16 cellular contexts compared by ENCODE assay signal in genomic region chr2:3870222-3870621, GRCh38.
"Had no signal": no experiment of that assay in that cellular context is flagged by ENCODE, and none has a peak within 500 bp of the region (broad histone marks: within the 10 kb centered on the region; RNA-seq: fewer than 3 reads in every experiment).

No MANE protein-coding gene starts in this region.

- DNase-seq: dermis blood vessel endothelial cell; esophagus squamous epithelium; foreskin fibroblast; immature natural killer cell; left cardiac atrium; left ventricle myocardium superior; mesendoderm; naive B cell; psoas muscle; retina; spleen; stimulated activated CD4-positive, alpha-beta T cell treated with anti-CD3 and anti-CD28 coated beads, Interleukin-15, amount 100 ng/mL, for 24 hours; stimulated activated CD4-positive, alpha-beta T cell treated with anti-CD3 and anti-CD28 coated beads, Interleukin-1b, Interleukin-23, amount 100 ng/mL, for 48 hours; stimulated activated CD4-positive, alpha-beta T cell treated with anti-CD3 and anti-CD28 coated beads, Interleukin-4, amount 100 ng/mL, for 24 hours; tibial artery; upper lobe of left lung had no signal
